ENCODE assay signal across 16 cellular contexts in the genomic region with DNA sequence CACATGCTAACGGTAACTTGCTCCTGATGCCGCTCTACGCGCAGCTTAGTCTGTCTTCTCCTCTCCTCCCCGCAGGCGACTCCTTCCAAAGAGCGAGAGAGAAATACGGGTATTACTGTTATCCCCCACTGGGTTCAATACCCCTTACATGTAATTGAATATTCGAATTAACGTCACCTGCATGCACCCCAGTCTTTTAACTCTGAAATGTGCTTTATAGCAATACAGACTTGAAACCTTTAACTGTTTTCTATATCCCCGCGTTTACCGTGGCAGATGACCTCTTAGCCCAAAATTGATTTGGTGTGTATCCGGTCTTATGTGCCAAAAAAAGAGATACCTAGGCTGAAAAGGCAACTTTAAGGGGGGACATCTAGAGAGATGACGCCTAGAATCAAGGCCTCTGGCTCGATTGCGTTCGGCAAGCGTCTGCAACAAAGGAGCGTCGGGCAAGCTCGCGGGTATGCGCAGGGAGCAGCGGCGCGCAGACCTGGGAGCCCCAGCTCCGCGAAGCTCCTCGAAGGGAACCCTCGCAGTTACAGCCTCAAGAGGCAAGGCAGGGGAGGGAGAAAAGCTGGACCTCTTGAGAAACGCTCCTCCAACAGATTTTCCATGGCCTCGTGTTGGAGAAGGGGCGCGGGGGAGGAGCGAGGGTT. TPM values are rescaled to one million over a fixed set of nuclear protein-coding genes. Genes with fewer than 3 reads are reported as not detected.
DNase-seq lines count a peak whose midpoint lies in the region; FAIRE-seq and TF ChIP-seq lines count a peak whose summit lies in the region.
"Had no signal": no experiment of that assay in that cellular context is flagged by ENCODE, and none has a peak within 500 bp of the region (broad histone marks: within the 10 kb centered on the region; RNA-seq: fewer than 3 reads in every experiment).

No MANE protein-coding gene starts in this region.

- TF ChIP-seq CTCF in GM20000 (IDR thresholded peaks at IDR 0.05; ENCODE audit: extremely low read depth, missing control alignments): no peak
- TF ChIP-seq CTCF in glutamatergic neuron (IDR thresholded peaks at IDR 0.05; ENCODE audit: partially characterized antibody, unreplicated experiment): no peak

- no peak overlapping the region for H2BK5ac ChIP-seq in trophoblast cell (ENCODE audit: low read depth, low read length, poor library complexity)

- no peak overlapping the region for H3K4ac ChIP-seq in trophoblast cell (ENCODE audit: low read depth, low read length)

- FAIRE-seq in small intestine (lab: Jason Lieb, UNC): no peak
- FAIRE-seq: K562, kidney had no signal

- no peaks in the 10 kb centered on the region for H3K79me1 ChIP-seq in trophoblast cell (ENCODE audit: low read length)

- H3K23ac ChIP-seq in trophoblast cell (ENCODE audit: low read length): no peak overlapping the region

- H3K4me3 Mint-ChIP-seq in glutamatergic neuron (ENCODE audit: unreplicated experiment): peak overlapping the region; percentile 77
- H3K4me3 Mint-ChIP-seq: activated naive CD8-positive, alpha-beta T cell treated with anti-CD3 and anti-CD28 coated beads, Interleukin-2, amount 50 U/mL, for 24 hours; CD4-positive, CD25-positive, alpha-beta regulatory T cell had no signal

- no peaks in the 10 kb centered on the region for H3K36me3 ChIP-seq in trophoblast cell (ENCODE audit: control insufficient read depth in 1 of 2, insufficient read depth in 2 of 2, low read length in 2 of 2)
- no peaks in the 10 kb centered on the region for H3K36me3 ChIP-seq in small intestine (ENCODE audit: control insufficient read depth in 2 of 2, insufficient read depth in 2 of 2, low read length in 2 of 2)

- H3K9ac ChIP-seq in trophoblast cell (ENCODE audit: low read length): no peak overlapping the region

- no peak overlapping the region for H3K18ac ChIP-seq in trophoblast cell (ENCODE audit: low read length)

- H3K9me3 ChIP-seq in trophoblast cell (ENCODE audit: insufficient read depth, low read depth, low read length): peaks cover 2% of the 10 kb centered on the region
- H3K9me3 ChIP-seq in small intestine (ENCODE audit: control insufficient read depth, low read depth): no peaks in the 10 kb centered on the region

- H3K4me1 ChIP-seq in trophoblast cell (ENCODE audit: control insufficient read depth in 1 of 2, insufficient read depth in 2 of 2, low read length in 2 of 2) (peaks cover 3 to 4% of the 10 kb centered on the region in 2 experiments), small intestine (ENCODE audit: control insufficient read depth in 2 of 2, insufficient read depth in 1 of 2, low read depth in 1 of 2, low read length in 1 of 2) (no peaks in the 10 kb centered on the region)

- peaks cover 73% of the 10 kb centered on the region for H3K27me3 ChIP-seq in trophoblast cell (ENCODE audit: insufficient read depth, low read length)
- H3K27me3 ChIP-seq in small intestine (ENCODE audit: control insufficient read depth in 2 of 2, insufficient read depth in 2 of 2, low read length in 2 of 2): peaks cover 0 to 52% of the 10 kb centered on the region in 2 donors

- H3K14ac ChIP-seq in trophoblast cell (ENCODE audit: low read length): no peak overlapping the region

- H3K4me1 Mint-ChIP-seq in glutamatergic neuron (ENCODE audit: low read depth, unreplicated experiment): peaks cover 4% of the 10 kb centered on the region
- H3K4me1 Mint-ChIP-seq: activated naive CD8-positive, alpha-beta T cell treated with anti-CD3 and anti-CD28 coated beads, Interleukin-2, amount 50 U/mL, for 24 hours had no signal

- peak overlapping the region; percentile 37 for H3K4me2 ChIP-seq in trophoblast cell (ENCODE audit: low read length)

- H2AK5ac ChIP-seq in trophoblast cell (ENCODE audit: low read length): no peak overlapping the region

- no CpG with 5 or more reads among the region's 36 CpGs for WGBS in trophoblast cell (ENCODE audit: extremely low coverage, insufficient coverage, insufficient read length)
- 4 to 12% (median 12%) methylated on average over 36 of the region's 36 CpGs for WGBS in small intestine, 3 donors

- H3K27ac Mint-ChIP-seq in glutamatergic neuron (ENCODE audit: unreplicated experiment): no peak overlapping the region
- H3K27ac Mint-ChIP-seq: activated naive CD8-positive, alpha-beta T cell treated with anti-CD3 and anti-CD28 coated beads, Interleukin-2, amount 50 U/mL, for 24 hours; CD4-positive, CD25-positive, alpha-beta regulatory T cell had no signal

- no peaks in the 10 kb centered on the region for H3K79me2 ChIP-seq in trophoblast cell (ENCODE audit: control insufficient read depth, insufficient read depth, low read length, poor library complexity)

- H2BK120ac ChIP-seq in trophoblast cell (ENCODE audit: insufficient read depth, low read length, poor library complexity): no peak overlapping the region

- H2BK12ac ChIP-seq in trophoblast cell (ENCODE audit: low read length): no peak overlapping the region

- DNase-seq in GM20000 (ENCODE audit: low spot score) (peak; percentile 9), NCI-H446 treated with DMSO at 0.1 percent for 48 hours (lab: John Stamatoyannopoulos, UW) (peak; percentile 43), glutamatergic neuron (no peak), trophoblast cell (no peak), small intestine (no peak), hepatic stellate cell (ENCODE audit: low spot score) (no peak), NCI-H2196 treated with DMSO at 0.1 percent for 48 hours (lab: John Stamatoyannopoulos, UW; ENCODE audit: unreplicated experiment) (no peak)
- no peak for DNase-seq in stimulated activated naive CD4-positive, alpha-beta T cell treated with Interleukin-2 at 50 U/mL for 16 hours (lab: John Stamatoyannopoulos, UW)
- DNase-seq: activated naive CD8-positive, alpha-beta T cell treated with anti-CD3 and anti-CD28 coated beads, Interleukin-2, amount 50 U/mL, for 24 hours; CD4-positive, CD25-positive, alpha-beta regulatory T cell; kidney; NCI-H1436 treated with DMSO at 0.1 percent for 48 hours; NCI-H526 treated with DMSO at 0.1 percent for 48 hours; substantia nigra had no signal

- H3K4me3 ChIP-seq in trophoblast cell (ENCODE audit: low read depth, low read length): no peak overlapping the region
- no peak overlapping the region for H3K4me3 ChIP-seq in small intestine (ENCODE audit: low read depth in 1 of 2, low read length in 2 of 2)
- H3K4me3 ChIP-seq: K562, skin epidermis had no signal

- H3K36me3 Mint-ChIP-seq in glutamatergic neuron (ENCODE audit: unreplicated experiment): no peaks in the 10 kb centered on the region
- H3K36me3 Mint-ChIP-seq: CD4-positive, CD25-positive, alpha-beta regulatory T cell had no signal

- H4K12ac ChIP-seq in trophoblast cell (ENCODE audit: low read depth, low read length): no peak overlapping the region

- no peak overlapping the region for H4K91ac ChIP-seq in trophoblast cell (ENCODE audit: low read depth, low read length)

- peaks cover 66% of the 10 kb centered on the region for H3K27me3 Mint-ChIP-seq in glutamatergic neuron (ENCODE audit: unreplicated experiment)

- H4K8ac ChIP-seq in trophoblast cell (ENCODE audit: low read depth, low read length): no peak overlapping the region

- H3K27ac ChIP-seq in trophoblast cell (ENCODE audit: low read depth, low read length) (no peak overlapping the region), small intestine (ENCODE audit: low read depth in 1 of 2, low read length in 1 of 2) (no peak overlapping the region)
- H3K27ac ChIP-seq: skin epidermis had no signal

- peaks cover 26% of the 10 kb centered on the region for H3K9me3 Mint-ChIP-seq in glutamatergic neuron (ENCODE audit: unreplicated experiment)

- peak overlapping the region; percentile 45 for H2AFZ ChIP-seq in trophoblast cell (ENCODE audit: insufficient read depth, low read length, poor library complexity)

RNA-seq across cellular contexts. Expression of gene FOXG1, which starts 6.8 kb away (rescaled TPM):
- not detected for total RNA-seq in glutamatergic neuron (ENCODE audit: unreplicated experiment)
- polyA plus RNA-seq in trophoblast cell (2013): 0.01 TPM in 2 replicates
- under 1 TPM in 1 of 3 donors, not detected in 2; 0.01 TPM for polyA plus RNA-seq in small intestine
- total RNA-seq: CD4-positive, CD25-positive, alpha-beta regulatory T cell; kidney had no signal
- polyA plus RNA-seq: CD4-positive, CD25-positive, alpha-beta regulatory T cell had no signal

Comparison
In these comparisons a context has a peak if more than half of its experiments do, and no peak if none do; other contexts are left out.
1. DNase-seq: peak in GM20000 (single experiment) and NCI-H446 treated with DMSO at 0.1 percent for 48 hours (single experiment); none in glutamatergic neuron (single experiment), trophoblast cell (0 of 2), small intestine (single experiment), stimulated activated naive CD4-positive, alpha-beta T cell treated with Interleukin-2 at 50 U/mL for 16 hours (single experiment), hepatic stellate cell (single experiment) and NCI-H2196 treated with DMSO at 0.1 percent for 48 hours (single experiment).